In genomic region chr3:113717308-113717707, GRCh38 we compare ENCODE assay signal across 16 cellular contexts.
"Had no signal": no experiment of that assay in that cellular context is flagged by ENCODE, and none has a peak within 500 bp of the region (broad histone marks: within the 10 kb centered on the region; RNA-seq: fewer than 3 reads in every experiment).

No MANE protein-coding gene starts in this region.

- H3K4me3 Mint-ChIP-seq: T-helper 1 cell treated with Interleukin-12 subunit alpha and Interleukin-12 subunit beta and Interleukin-4 antibody, amounts not matched to agents 30 μg/mL and 1 μg/mL, for 36 hours had no signal

- H3K27me3 ChIP-seq: esophagus squamous epithelium, hepatocyte, SJSA1, tibial artery had no signal

- H3K4me3 ChIP-seq: esophagus squamous epithelium, hepatocyte, lower lobe of right lung, SJSA1, tibial artery had no signal

- H3K27ac ChIP-seq: esophagus squamous epithelium, hepatocyte, lower lobe of right lung, SJSA1, tibial artery, WERI-Rb-1 had no signal

- H3K4me1 ChIP-seq: esophagus squamous epithelium, lower lobe of right lung, SJSA1, tibial artery had no signal

- ATAC-seq: lower lobe of right lung had no signal

- DNase-seq: activated CD8-positive, alpha-beta memory T cell treated with anti-CD3 and anti-CD28 coated beads, Interleukin-2, amount 50 U/mL, for 4 hours; activated naive CD4-positive, alpha-beta T cell treated with Interleukin-2 at 50 U/mL for 16 hours; amniotic stem cell; dermis blood vessel endothelial cell; effector memory CD4-positive, alpha-beta T cell; esophagus squamous epithelium; foreskin fibroblast; lower lobe of right lung; occipital lobe; posterior cingulate gyrus; stimulated activated naive CD4-positive, alpha-beta T cell; tibial artery; WERI-Rb-1 had no signal

- H3K27ac Mint-ChIP-seq: T-helper 1 cell treated with Interleukin-12 subunit alpha and Interleukin-12 subunit beta and Interleukin-4 antibody, amounts not matched to agents 30 μg/mL and 1 μg/mL, for 36 hours had no signal

- H3K9me3 ChIP-seq: esophagus squamous epithelium, lower lobe of right lung, SJSA1, tibial artery had no signal

- H3K9me3 Mint-ChIP-seq: T-helper 1 cell treated with Interleukin-12 subunit alpha and Interleukin-12 subunit beta and Interleukin-4 antibody, amounts not matched to agents 30 μg/mL and 1 μg/mL, for 36 hours had no signal
